8 cellular contexts compared by ENCODE assay signal in genomic region chr2:74379851-74380789, GRCh38. TPM values are rescaled to one million over a fixed set of nuclear protein-coding genes. Genes with fewer than 3 reads are reported as not detected.
DNase-seq lines count a peak whose midpoint lies in the region; ATAC-seq and TF ChIP-seq lines count a peak whose summit lies in the region.

TSS of gene DCTN1 (minus strand) at chr2:74380311. CDS start at chr2:74380037, 274 bp downstream.

- WGBS in aorta, 2 donors = 13 to 18% methylated on average over 14 of the region's 14 CpGs

- H3K9me3 Mint-ChIP-seq in activated naive CD8-positive, alpha-beta T cell treated with anti-CD3 and anti-CD28 coated beads, Interleukin-2, amount 50 U/mL, for 24 hours = no peaks in the 10 kb centered on the region
- no peaks in the 10 kb centered on the region for H3K9me3 Mint-ChIP-seq in nephron progenitor cell

- peak within 1 kb of the TSS; percentile 33 for H3K4me3 ChIP-seq in LNCaP clone FGC (ENCODE audit: low read depth, low read length)
- H3K4me3 ChIP-seq in aorta (ENCODE audit: low read length in 2 of 2) = peak within 1 kb of the TSS in 1 of 2 donors; percentile 27

- H3K27ac Mint-ChIP-seq in activated naive CD8-positive, alpha-beta T cell treated with anti-CD3 and anti-CD28 coated beads, Interleukin-2, amount 50 U/mL, for 24 hours = no peak within 1 kb of the TSS
- H3K27ac Mint-ChIP-seq in nephron progenitor cell = peak within 1 kb of the TSS; percentile 71

- no peak within 1 kb of the TSS for H3K4me3 Mint-ChIP-seq in activated naive CD8-positive, alpha-beta T cell treated with anti-CD3 and anti-CD28 coated beads, Interleukin-2, amount 50 U/mL, for 24 hours
- H3K4me3 Mint-ChIP-seq in nephron progenitor cell = peak within 1 kb of the TSS; percentile 76

- H3K27me3 Mint-ChIP-seq in activated naive CD8-positive, alpha-beta T cell treated with anti-CD3 and anti-CD28 coated beads, Interleukin-2, amount 50 U/mL, for 24 hours = no peaks in the 10 kb centered on the region
- H3K27me3 Mint-ChIP-seq in nephron progenitor cell (ENCODE audit: low read depth, poor library complexity) = no peaks in the 10 kb centered on the region

- no peak for TF ChIP-seq CTCF in LNCaP clone FGC (IDR thresholded peaks at IDR 0.05; ENCODE audit: control insufficient read depth, extremely low read depth, insufficient read depth)
- no peak for TF ChIP-seq CTCF in nephron progenitor cell (IDR thresholded peaks at IDR 0.05)

- no peaks in the 10 kb centered on the region for H3K36me3 ChIP-seq in aorta (ENCODE audit: control insufficient read depth in 1 of 2, insufficient read depth in 2 of 2, low read length in 1 of 2)

- H3K4me1 Mint-ChIP-seq in activated naive CD8-positive, alpha-beta T cell treated with anti-CD3 and anti-CD28 coated beads, Interleukin-2, amount 50 U/mL, for 24 hours = peaks cover 17% of the 10 kb centered on the region
- peaks cover 45% of the 10 kb centered on the region for H3K4me1 Mint-ChIP-seq in nephron progenitor cell

- no peak within 1 kb of the TSS for H3K27ac ChIP-seq in aorta (ENCODE audit: low read depth in 1 of 2, low read length in 2 of 2)

- peak; percentile 65 for ATAC-seq in activated naive CD8-positive, alpha-beta T cell treated with anti-CD3 and anti-CD28 coated beads, Interleukin-2, amount 50 U/mL, for 24 hours
- ATAC-seq in aorta (ENCODE audit: low FRiP score) (peak; percentile 76), HG02970 (IDR thresholded peaks at IDR 0.05; ENCODE audit: low FRiP score, unreplicated experiment) (no peak)

- peaks cover 15% of the 10 kb centered on the region for H3K36me3 Mint-ChIP-seq in activated naive CD8-positive, alpha-beta T cell treated with anti-CD3 and anti-CD28 coated beads, Interleukin-2, amount 50 U/mL, for 24 hours (ENCODE audit: low read depth)
- peaks cover 30% of the 10 kb centered on the region for H3K36me3 Mint-ChIP-seq in nephron progenitor cell (ENCODE audit: low read depth)

- H3K4me1 ChIP-seq in aorta (ENCODE audit: control insufficient read depth in 1 of 2, insufficient read depth in 2 of 2, low read length in 2 of 2) = peaks cover 5 to 7% of the 10 kb centered on the region in 2 donors

- no peaks in the 10 kb centered on the region for H3K9me3 ChIP-seq in aorta (ENCODE audit: control insufficient read depth, low read length)

- intact Hi-C loops in aorta (cut with DNase I) = no loop called here

- no peaks in the 10 kb centered on the region for H3K27me3 ChIP-seq in aorta (ENCODE audit: control insufficient read depth in 1 of 2, insufficient read depth in 2 of 2, low read length in 1 of 2)

- peak; percentile 4 for DNase-seq in NCI-H2029 treated with DMSO at 0.1 percent for 48 hours (lab: John Stamatoyannopoulos, UW)
- DNase-seq in NCI-H2029 (lab: John Stamatoyannopoulos, UW) = no peak
- DNase-seq in LNCaP clone FGC (ENCODE audit: low read depth) = no peak
- peak; percentile 18 for DNase-seq in activated naive CD8-positive, alpha-beta T cell treated with anti-CD3 and anti-CD28 coated beads, Interleukin-2, amount 50 U/mL, for 24 hours
- no peak for DNase-seq in glomerular endothelial cell (ENCODE audit: extremely low read depth, low read depth, low spot score)
- DNase-seq in nephron progenitor cell = peak; percentile 50
- peak; percentile 62 to 82 for DNase-seq in aorta

RNA-seq across cellular contexts. Expression of gene DCTN1, which starts in this region (rescaled TPM):
- 152 and 167 TPM in 2 replicates for total RNA-seq in glomerular endothelial cell
- 100 to 1,000 TPM; 141 to 158 TPM for total RNA-seq in aorta
- polyA plus RNA-seq in aorta = 100 to 1,000 TPM in 1 of 2 donors, 10 to 100 TPM in 1; 73.8 to 106 TPM

Comparison
In these comparisons a context has a peak if more than half of its experiments do, and no peak if none do; other contexts are left out.
1. DNase-seq: peak in NCI-H2029 treated with DMSO at 0.1 percent for 48 hours (single experiment), activated naive CD8-positive, alpha-beta T cell treated with anti-CD3 and anti-CD28 coated beads, Interleukin-2, amount 50 U/mL, for 24 hours (single experiment), nephron progenitor cell (single experiment) and aorta (2 of 2); none in NCI-H2029 (single experiment), LNCaP clone FGC (single experiment) and glomerular endothelial cell (single experiment).